19 cellular contexts compared by ENCODE assay signal in genomic region chrX:154040863-154041262, GRCh38. TPM values are rescaled to one million over a fixed set of nuclear protein-coding genes. Genes with fewer than 3 reads are reported as not detected.
A peak's percentile ranks its signal among the peaks of the same experiment; 100 is the strongest.
DNase-seq lines count a peak whose midpoint lies in the region; ATAC-seq, FAIRE-seq and TF ChIP-seq lines count a peak whose summit lies in the region.
"Had no signal": no experiment of that assay in that cellular context is flagged by ENCODE, and none has a peak within 500 bp of the region (broad histone marks: within the 10 kb centered on the region; RNA-seq: fewer than 3 reads in every experiment).

No MANE protein-coding gene starts in this region.

- no peak overlapping the region for H3K9ac ChIP-seq in kidney (ENCODE audit: low read length in 2 of 2)
- H3K9ac ChIP-seq: parathyroid adenoma had no signal

- no peaks in the 10 kb centered on the region for H3K27me3 Mint-ChIP-seq in CD4-positive, alpha-beta T cell
- no peaks in the 10 kb centered on the region for H3K27me3 Mint-ChIP-seq in nephron progenitor cell (ENCODE audit: low read depth, poor library complexity)

- ATAC-seq in CD4-positive, alpha-beta T cell (ENCODE audit: poor library complexity), result no peak

- H3K9me2 ChIP-seq in OCI-LY7 (ENCODE audit: insufficient read depth, low read length) (no peaks in the 10 kb centered on the region), hepatocyte (replicated peaks; ENCODE audit: insufficient read depth) (no peaks in the 10 kb centered on the region)

- H3K36me3 Mint-ChIP-seq in CD4-positive, alpha-beta T cell (ENCODE audit: low read depth), result peaks cover 54% of the 10 kb centered on the region
- peaks cover 18% of the 10 kb centered on the region for H3K36me3 Mint-ChIP-seq in nephron progenitor cell (ENCODE audit: low read depth)

- H3K36me3 ChIP-seq in OCI-LY7 (ENCODE audit: insufficient read depth, low read length) (no peaks in the 10 kb centered on the region), hepatocyte (replicated peaks; ENCODE audit: insufficient read depth, low read depth) (no peaks in the 10 kb centered on the region), kidney (ENCODE audit: control insufficient read depth in 1 of 2, insufficient read depth in 2 of 2, low read length in 2 of 2) (no peaks in the 10 kb centered on the region)

- H4K20me1 ChIP-seq in OCI-LY7 (ENCODE audit: insufficient read depth, low read length) (no peaks in the 10 kb centered on the region), hepatocyte (ENCODE audit: insufficient read depth, poor library complexity, severe bottlenecking) (no peaks in the 10 kb centered on the region)

- H3K4me2 ChIP-seq in OCI-LY7 (ENCODE audit: low read length), result peak overlapping the region; percentile 47
- no peak overlapping the region for H3K4me2 ChIP-seq in hepatocyte

- no peaks in the 10 kb centered on the region for H3K27me3 ChIP-seq in CD4-positive, alpha-beta T cell (ENCODE audit: control insufficient read depth, insufficient read depth, low read length)
- no peaks in the 10 kb centered on the region for H3K27me3 ChIP-seq in hepatocyte

- POLR2A ChIA-PET in CD4-positive, alpha-beta T cell (lab: Charles Lee), result interaction anchor here (1.1 to 1.2 kb wide), 2 partner anchors 20 to 69 kb away, joined by 4 read pairs; partner anchors contain the start of gene HCFC1
- POLR2A ChIA-PET in OCI-LY7 (lab: Charles Lee), result interaction anchor here (0.6 to 2.0 kb wide), 3 partner anchors 19 to 338 kb away, joined by 3 to 5 read pairs (median 5); partner anchors contain the start of genes EMD and IRAK1

- H3K9me3 ChIP-seq in CD4-positive, alpha-beta T cell (ENCODE audit: control insufficient read depth, low read length), result no peaks in the 10 kb centered on the region
- H3K9me3 ChIP-seq in OCI-LY7 (ENCODE audit: low read length) (no peaks in the 10 kb centered on the region), hepatocyte (ENCODE audit: low read depth) (no peaks in the 10 kb centered on the region), kidney (ENCODE audit: control insufficient read depth in 1 of 2, low read length in 2 of 2) (no peaks in the 10 kb centered on the region)

- intact Hi-C loops in CD4-positive, alpha-beta T cell (cut with DNase I, micrococcal nuclease), result no loop called here
- intact Hi-C loops in OCI-LY7 (cut with micrococcal nuclease; ENCODE audit: unreplicated experiment) (no loop called here), kidney (cut with DNase I) (no loop called here)

- no peak overlapping the region for H3K4me3 Mint-ChIP-seq in CD4-positive, alpha-beta T cell
- H3K4me3 Mint-ChIP-seq in nephron progenitor cell, result no peak overlapping the region
- H3K4me3 Mint-ChIP-seq: mesothelial cell of epicardium; T-helper 1 cell treated with Interleukin-12 subunit alpha and Interleukin-12 subunit beta and Interleukin-4 antibody, amounts not matched to agents 30 μg/mL and 1 μg/mL, for 36 hours had no signal

- no peak for DNase-seq in CD4-positive, alpha-beta T cell
- peak; percentile 7 for DNase-seq in OCI-LY7 (ENCODE audit: low spot score)
- no peak for DNase-seq in hepatocyte (ENCODE audit: low spot score)
- DNase-seq in nephron progenitor cell, result no peak
- no peak for DNase-seq in ureter (ENCODE audit: low spot score)
- no peak for DNase-seq in SW480 (ENCODE audit: low spot score)
- DNase-seq in kidney, result no peak
- DNase-seq: activated effector memory CD4-positive, alpha-beta T cell treated with Interleukin-2 at 50 U/mL for 16 hours; GOT3; Karpas-422; NCI-H146; NCI-H524; RPMI8226; stimulated activated CD4-positive, alpha-beta T cell treated with anti-CD3 and anti-CD28 coated beads, Interleukin-1b, Interleukin-23, amount 100 ng/mL, for 48 hours; stimulated activated CD8-positive, alpha-beta memory T cell treated with anti-CD3 and anti-CD28 coated beads, Interleukin-4, amount 100 ng/mL, for 48 hours had no signal

- H3K79me2 ChIP-seq in OCI-LY7 (ENCODE audit: insufficient read depth, low read depth, low read length), result peaks cover 4% of the 10 kb centered on the region; the same call in 1 of the 2 replicates
- peaks cover 42% of the 10 kb centered on the region for H3K79me2 ChIP-seq in hepatocyte

- peaks cover 31% of the 10 kb centered on the region for H3K4me1 Mint-ChIP-seq in CD4-positive, alpha-beta T cell (ENCODE audit: low read depth)
- H3K4me1 Mint-ChIP-seq in nephron progenitor cell, result peaks cover 34% of the 10 kb centered on the region

- no TSS peak for BruUV-seq in OCI-LY7 (replicated peaks; lab: Mats Ljungman, UMichigan)

- H3K27ac ChIP-seq in CD4-positive, alpha-beta T cell (ENCODE audit: low read depth, low read length), result no peak overlapping the region
- no peak overlapping the region for H3K27ac ChIP-seq in OCI-LY7 (ENCODE audit: low read depth, low read length, poor library complexity, severe bottlenecking)
- H3K27ac ChIP-seq in hepatocyte, result peak overlapping the region; percentile 93
- peak overlapping the region in 11 of 21 experiments; percentile 18 to 61 (median 47) for H3K27ac ChIP-seq in skin epidermis
- no peak overlapping the region for H3K27ac ChIP-seq in kidney (ENCODE audit: low read depth in 2 of 2, low read length in 2 of 2)
- H3K27ac ChIP-seq: parathyroid adenoma had no signal

- H2AFZ ChIP-seq in OCI-LY7 (ENCODE audit: low read length) (no peak overlapping the region), hepatocyte (no peak overlapping the region)
- H2AFZ ChIP-seq: parathyroid adenoma had no signal

- FAIRE-seq in kidney (lab: Jason Lieb, UNC), result no peak

- CTCF ChIA-PET in CD4-positive, alpha-beta T cell (lab: Charles Lee), result no interaction called here
- CTCF ChIA-PET in OCI-LY7 (lab: Charles Lee; ENCODE audit: unreplicated experiment), result no interaction called here

- H3K4me3 ChIP-seq in OCI-LY7 (ENCODE audit: low read depth, low read length, poor library complexity, severe bottlenecking), result no peak overlapping the region
- no peak overlapping the region for H3K4me3 ChIP-seq in hepatocyte
- no peak overlapping the region for H3K4me3 ChIP-seq in skin epidermis
- no peak overlapping the region for H3K4me3 ChIP-seq in kidney (ENCODE audit: low read length in 2 of 2)

- TF ChIP-seq CTCF in CD4-positive, alpha-beta T cell (IDR thresholded peaks at IDR 0.05), result no peak
- no peak for TF ChIP-seq CTCF in OCI-LY7 (conservative IDR thresholded peaks at IDR 0.05; ENCODE audit: low read length)
- no peak for TF ChIP-seq CTCF in hepatocyte (IDR thresholded peaks at IDR 0.05; ENCODE audit: poor library complexity)
- no peak for TF ChIP-seq CTCF in nephron progenitor cell (IDR thresholded peaks at IDR 0.05)
- no peak for TF ChIP-seq CTCF in kidney (IDR thresholded peaks at IDR 0.05; ENCODE audit: borderline replicate concordance, extremely low read depth, insufficient read depth)

- H3K4me1 ChIP-seq in OCI-LY7 (ENCODE audit: insufficient read depth, low read length, poor library complexity, severe bottlenecking), result peaks cover 31% of the 10 kb centered on the region
- peaks cover 28% of the 10 kb centered on the region for H3K4me1 ChIP-seq in hepatocyte (ENCODE audit: insufficient read depth)
- H3K4me1 ChIP-seq in kidney (ENCODE audit: control insufficient read depth in 1 of 2, insufficient read depth in 1 of 2, low read depth in 1 of 2, low read length in 2 of 2), result peaks cover 2 to 3% of the 10 kb centered on the region in 2 donors

- H3K27ac Mint-ChIP-seq in CD4-positive, alpha-beta T cell, result peak overlapping the region; percentile 77
- no peak overlapping the region for H3K27ac Mint-ChIP-seq in nephron progenitor cell
- H3K27ac Mint-ChIP-seq: T-helper 1 cell treated with Interleukin-12 subunit alpha and Interleukin-12 subunit beta and Interleukin-4 antibody, amounts not matched to agents 30 μg/mL and 1 μg/mL, for 36 hours had no signal

- WGBS in hepatocyte (ENCODE audit: low lambda C conversion rate, missing lambda C conversion rate), result 82% methylated on average over 13 of the region's 13 CpGs

- no peaks in the 10 kb centered on the region for H3K9me3 Mint-ChIP-seq in CD4-positive, alpha-beta T cell
- peaks cover 55% of the 10 kb centered on the region for H3K9me3 Mint-ChIP-seq in nephron progenitor cell
- H3K9me3 Mint-ChIP-seq: T-helper 1 cell treated with Interleukin-12 subunit alpha and Interleukin-12 subunit beta and Interleukin-4 antibody, amounts not matched to agents 30 μg/mL and 1 μg/mL, for 36 hours had no signal

RNA-seq across cellular contexts. Expression of gene IRAK1, which starts 21.2 kb away (rescaled TPM):
- total RNA-seq in CD4-positive, alpha-beta T cell, result 10 to 100 TPM; 61.2 to 67.4 TPM
- total RNA-seq in OCI-LY7 (2014; rRNA removed; shearing (Covaris generic)), result 56.8 and 75.5 TPM in 2 replicates
- total RNA-seq in OCI-LY7 (2022), result 119 and 136 TPM in 2 replicates
- 44.1 TPM in 2 replicates for total RNA-seq in hepatocyte
- 99.4 and 112 TPM in 2 replicates for polyA plus RNA-seq in hepatocyte
- 103 TPM for total RNA-seq in ureter
- total RNA-seq in kidney, result 85.3 TPM
- 46.6 TPM for polyA plus RNA-seq in kidney (ENCODE audit: insufficient read depth, low read depth, low replicate concordance)

RNA-seq across cellular contexts. Expression of gene MECP2, which starts 56.7 kb away (rescaled TPM):
- 100 to 1,000 TPM; 120 to 133 TPM for total RNA-seq in CD4-positive, alpha-beta T cell
- 31.2 and 45.8 TPM in 2 replicates for total RNA-seq in OCI-LY7 (2014; rRNA removed; shearing (Covaris generic))
- 48.6 and 50.2 TPM in 2 replicates for total RNA-seq in OCI-LY7 (2022)
- 18.1 and 18.3 TPM in 2 replicates for total RNA-seq in hepatocyte
- 19.4 and 21.1 TPM in 2 replicates for polyA plus RNA-seq in hepatocyte
- total RNA-seq in ureter, result 105 TPM
- total RNA-seq in kidney, result 74.7 TPM
- 14.0 TPM for polyA plus RNA-seq in kidney (ENCODE audit: insufficient read depth, low read depth, low replicate concordance)

Comparison
In these comparisons a context has a peak if more than half of its experiments do, and no peak if none do; other contexts are left out.
1. H3K27ac ChIP-seq: peak in hepatocyte (single experiment) and skin epidermis (11 of 21); none in CD4-positive, alpha-beta T cell (single experiment), OCI-LY7 (single experiment) and kidney (0 of 2).